In genomic region chr17:7943291-7943690, GRCh38 we compare ENCODE assay signal across 8 cellular contexts. TPM values are rescaled to one million over a fixed set of nuclear protein-coding genes. Genes with fewer than 3 reads are reported as not detected.
"Had no signal": no experiment of that assay in that cellular context is flagged by ENCODE, and none has a peak within 500 bp of the region (broad histone marks: within the 10 kb centered on the region; RNA-seq: fewer than 3 reads in every experiment).

No MANE protein-coding gene starts in this region.

- H3K9ac ChIP-seq: GM23248 had no signal

- ATAC-seq: HCT116, HepG2 had no signal

- DNase-seq: GM23248, GOT3, H7, HFFc6, KBM-7 had no signal

- H3K9me3 ChIP-seq: HAP-1 had no signal

- H2AFZ ChIP-seq: GM23248 had no signal

- H3K4me3 ChIP-seq: GM23248, HAP-1 had no signal

- H3K27ac ChIP-seq: GM23248 had no signal

- FAIRE-seq: HepG2 had no signal

- H3K4me1 ChIP-seq: HAP-1 had no signal

RNA-seq across cellular contexts. Expression of gene KCNAB3, which starts 13.6 kb away (rescaled TPM):
- total RNA-seq: H7 had no signal
